ENCODE assay signal across 15 cellular contexts in the genomic region with DNA sequence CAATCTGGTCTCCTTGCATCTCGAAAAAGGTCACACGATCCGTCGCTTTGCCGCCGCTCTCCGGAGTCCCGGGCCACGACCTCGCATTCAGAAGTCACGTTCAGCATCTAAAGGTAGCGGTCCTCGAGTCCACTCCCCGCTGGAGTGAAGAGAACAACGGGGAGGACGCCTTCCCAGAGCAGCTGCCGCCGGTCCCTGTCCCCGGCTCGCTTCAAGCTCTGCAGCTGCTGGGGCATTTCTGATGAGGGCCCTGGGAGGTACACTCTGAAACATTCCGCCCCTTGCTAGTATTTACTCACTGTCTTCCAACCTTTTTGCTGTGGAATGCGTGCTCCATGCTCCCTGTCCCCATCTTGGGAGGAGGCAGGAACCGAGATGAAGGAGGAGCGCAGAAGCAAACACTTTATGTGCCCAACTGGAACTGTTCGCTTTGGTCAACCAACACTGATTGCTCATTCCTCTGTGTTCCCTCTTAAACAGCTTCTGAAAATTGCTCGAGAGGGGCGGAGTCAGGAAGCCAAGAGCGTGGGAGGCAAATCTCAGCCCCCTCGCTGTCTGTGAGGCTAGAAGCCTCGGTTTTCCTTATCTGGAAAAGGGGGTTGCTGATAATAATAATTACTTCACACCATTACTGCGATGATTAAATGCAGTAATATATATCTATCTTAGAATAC. TPM values are rescaled to one million over a fixed set of nuclear protein-coding genes. Genes with fewer than 3 reads are reported as not detected.
A peak's percentile ranks its signal among the peaks of the same experiment; 100 is the strongest.
DNase-seq lines count a peak whose midpoint lies in the region; FAIRE-seq and TF ChIP-seq lines count a peak whose summit lies in the region.
"Had no signal": no experiment of that assay in that cellular context is flagged by ENCODE, and none has a peak within 500 bp of the region (broad histone marks: within the 10 kb centered on the region; RNA-seq: fewer than 3 reads in every experiment).

No MANE protein-coding gene starts in this region.

- no peaks in the 10 kb centered on the region for H3K36me3 ChIP-seq in mesenchymal stem cell (ENCODE audit: control insufficient read depth in 1 of 2, insufficient read depth in 2 of 2, low read depth in 1 of 2, low read length in 2 of 2)
- H3K36me3 ChIP-seq: right lobe of liver, SJSA1 had no signal

- peaks cover 0 to 8% of the 10 kb centered on the region in 2 experiments for H3K27me3 ChIP-seq in mesenchymal stem cell (ENCODE audit: control insufficient read depth in 1 of 2, insufficient read depth in 1 of 2, low read length in 2 of 2)
- H3K27me3 ChIP-seq: SJSA1 had no signal

- no peak overlapping the region for H2AK5ac ChIP-seq in mesenchymal stem cell (ENCODE audit: low read length, severe bottlenecking)

- H2BK15ac ChIP-seq in mesenchymal stem cell (ENCODE audit: low read depth, poor library complexity, severe bottlenecking) = no peak overlapping the region

- H4K8ac ChIP-seq in mesenchymal stem cell (ENCODE audit: low read length) = no peak overlapping the region

- H4K91ac ChIP-seq in mesenchymal stem cell (ENCODE audit: low read length) = no peak overlapping the region

- CTCF ChIA-PET in Calu3 (lab: Charles Lee) = no interaction called here

- no peak overlapping the region for H3K23ac ChIP-seq in mesenchymal stem cell (ENCODE audit: low read length in 2 of 2)

- H3K4me3 Mint-ChIP-seq in Calu3 (ENCODE audit: low read depth, unreplicated experiment) = no peak overlapping the region
- H3K4me3 Mint-ChIP-seq: activated T-cell treated with anti-CD3 and anti-CD28 coated beads, Interleukin-2, amount 50 U/mL, for 4 hours had no signal

- peaks cover 2% of the 10 kb centered on the region for H3K9me3 Mint-ChIP-seq in Calu3 (ENCODE audit: low read depth, unreplicated experiment)
- H3K9me3 Mint-ChIP-seq: activated T-cell treated with anti-CD3 and anti-CD28 coated beads, Interleukin-2, amount 50 U/mL, for 4 hours had no signal

- no peak overlapping the region for H2BK12ac ChIP-seq in mesenchymal stem cell (ENCODE audit: low read length in 2 of 2)

- peak; percentile 40 for FAIRE-seq in GM12892 (lab: Jason Lieb, UNC)
- FAIRE-seq: bronchial epithelial cell, endometrium had no signal

- no peak overlapping the region for H3K14ac ChIP-seq in mesenchymal stem cell (ENCODE audit: low read length in 2 of 2)

- WGBS in mesenchymal stem cell = 83% methylated on average over 25 of the region's 31 CpGs

- H3K27ac Mint-ChIP-seq in Calu3 (ENCODE audit: unreplicated experiment) = no peak overlapping the region

- no peak overlapping the region for H3K4ac ChIP-seq in mesenchymal stem cell (ENCODE audit: low read depth in 1 of 2, low read length in 2 of 2)

- no peak overlapping the region for H2BK120ac ChIP-seq in mesenchymal stem cell (ENCODE audit: low read depth, low read length)

- H3K27ac ChIP-seq in mesenchymal stem cell (ENCODE audit: low read length, poor library complexity, severe bottlenecking) = no peak overlapping the region
- H3K27ac ChIP-seq: right lobe of liver, SJSA1 had no signal

- no peaks in the 10 kb centered on the region for H3K36me3 Mint-ChIP-seq in Calu3 (ENCODE audit: insufficient read depth, unreplicated experiment)
- H3K36me3 Mint-ChIP-seq: CD4-positive, alpha-beta memory T cell had no signal

- H2AFZ ChIP-seq in mesenchymal stem cell (ENCODE audit: low read depth, low read length) = no peak overlapping the region

- peak overlapping the region; percentile 34 for H3K9ac ChIP-seq in mesenchymal stem cell (ENCODE audit: low read length)

- in situ Hi-C loops in astrocyte of the spinal cord (cut with HindIII; ENCODE audit: low sequenced_read_pairs) = no loop called here

- no TSS peak for BruUV-seq in Calu3 (replicated peaks; lab: Mats Ljungman, UMichigan)

- no peaks in the 10 kb centered on the region for H3K79me1 ChIP-seq in mesenchymal stem cell (replicated peaks; ENCODE audit: low read length, poor library complexity, severe bottlenecking)

- no peak for TF ChIP-seq CTCF in astrocyte of the spinal cord (IDR thresholded peaks at IDR 0.05; ENCODE audit: low read depth, low read length)
- TF ChIP-seq CTCF in Calu3 (IDR thresholded peaks at IDR 0.05; ENCODE audit: unreplicated experiment) = no peak

- peak; percentile 7 for DNase-seq in AG08396 (ENCODE audit: low spot score)
- DNase-seq in GM12892 (ENCODE audit: insufficient read length) = no peak
- no peak for DNase-seq in astrocyte of the spinal cord (ENCODE audit: low read depth, low spot score)
- DNase-seq in mesenchymal stem cell = no peak
- no peak for DNase-seq in NCI-H526 (lab: John Stamatoyannopoulos, UW)
- no peak for DNase-seq in COLO668 (lab: John Stamatoyannopoulos, UW; ENCODE audit: unreplicated experiment)
- no peak for DNase-seq in Calu3
- DNase-seq in NCI-H345 (lab: John Stamatoyannopoulos, UW) = no peak
- DNase-seq: activated T-cell treated with anti-CD3 and anti-CD28 coated beads, Interleukin-2, amount 50 U/mL, for 4 hours; CD4-positive, alpha-beta memory T cell; right lobe of liver; substantia nigra had no signal

- no peaks in the 10 kb centered on the region for H3K4me1 ChIP-seq in mesenchymal stem cell (ENCODE audit: control insufficient read depth, insufficient read depth, low read depth, low read length)
- H3K4me1 ChIP-seq: right lobe of liver, SJSA1 had no signal

- H3K18ac ChIP-seq in mesenchymal stem cell (ENCODE audit: low read depth in 1 of 2, low read length in 2 of 2) = no peak overlapping the region

- TF ChIP-seq POLR2A in GM12892 (IDR thresholded peaks at IDR 0.05; ENCODE audit: low read depth, low read length) = no peak

- H3K4me3 ChIP-seq in astrocyte of the spinal cord (ENCODE audit: low read depth, low read length) = peak overlapping the region; percentile 10
- peak overlapping the region in 1 of 2 experiments; percentile 67 for H3K4me3 ChIP-seq in mesenchymal stem cell (ENCODE audit: insufficient read depth in 1 of 2, low read depth in 1 of 2, low read length in 2 of 2)
- H3K4me3 ChIP-seq: right lobe of liver, SJSA1 had no signal

- H3K27me3 Mint-ChIP-seq in Calu3 (ENCODE audit: unreplicated experiment) = peaks cover 9% of the 10 kb centered on the region

- H3K4me1 Mint-ChIP-seq in Calu3 (ENCODE audit: low read depth, unreplicated experiment) = no peaks in the 10 kb centered on the region

- intact Hi-C loops in Calu3 (cut with micrococcal nuclease; ENCODE audit: unreplicated experiment) = no loop called here

- no peak overlapping the region for H3K4me2 ChIP-seq in mesenchymal stem cell (ENCODE audit: low read length, poor library complexity, severe bottlenecking)

- peaks cover 1% of the 10 kb centered on the region for H3K9me3 ChIP-seq in mesenchymal stem cell (ENCODE audit: control insufficient read depth, low read length)
- H3K9me3 ChIP-seq: right lobe of liver, SJSA1 had no signal

- H2BK5ac ChIP-seq in mesenchymal stem cell (ENCODE audit: low read depth, low read length, poor library complexity, severe bottlenecking) = no peak overlapping the region

RNA-seq across cellular contexts. Expression of gene VAMP7, which starts 6.4 kb away (rescaled TPM):
- polyA plus RNA-seq in GM12892 (2012; ENCODE audit: missing spikeins) = 25.2 TPM
- polyA plus RNA-seq in mesenchymal stem cell (2013, experiment 1 of 2) = 40.2 TPM
- 43.9 TPM for polyA plus RNA-seq in mesenchymal stem cell (2013, experiment 2 of 2)
- total RNA-seq in Calu3 (2022) = 30.3 and 40.4 TPM in 2 replicates
